ENCODE assay signal across 26 cellular contexts in genomic region chr20:64138276-64138815, GRCh38. TPM values are rescaled to one million over a fixed set of nuclear protein-coding genes. Genes with fewer than 3 reads are reported as not detected.
A peak's percentile ranks its signal among the peaks of the same experiment; 100 is the strongest.
DNase-seq lines count a peak whose midpoint lies in the region; ATAC-seq and TF ChIP-seq lines count a peak whose summit lies in the region.
"Had no signal": no experiment of that assay in that cellular context is flagged by ENCODE, and none has a peak within 500 bp of the region (broad histone marks: within the 10 kb centered on the region; RNA-seq: fewer than 3 reads in every experiment).

No MANE protein-coding gene starts in this region.

- intact Hi-C loops in right cardiac atrium (cut with DNase I): no loop called here
- intact Hi-C loops in left cardiac atrium (cut with DNase I): no loop called here
- intact Hi-C loops in upper lobe of right lung (cut with DNase I): no loop called here

- H3K9me2 ChIP-seq in SK-N-SH: no peaks in the 10 kb centered on the region

- H3K27me3 ChIP-seq in SK-N-SH (ENCODE audit: insufficient read depth): no peaks in the 10 kb centered on the region
- H3K27me3 ChIP-seq in right cardiac atrium (ENCODE audit: control insufficient read depth, insufficient read depth): no peaks in the 10 kb centered on the region
- H3K27me3 ChIP-seq in upper lobe of right lung: peaks cover 21% of the 10 kb centered on the region
- H3K27me3 ChIP-seq: BLaER1 treated with 17β-estradiol and CSF1 and Interleukin-3, amounts not matched to agents 10 nM and 100 nM had no signal

- H3K4me2 ChIP-seq in SK-N-SH: no peak overlapping the region
- H3K4me2 ChIP-seq: BLaER1 treated with 17β-estradiol and CSF1 and Interleukin-3, amounts not matched to agents 10 nM and 100 nM; PC-9 had no signal

- 78% methylated on average over 18 of the region's 18 CpGs for WGBS in SK-N-SH (ENCODE audit: low lambda C conversion rate)
- WGBS in right cardiac atrium: 83% methylated on average over 18 of the region's 18 CpGs

- H4K20me1 ChIP-seq in SK-N-SH (ENCODE audit: insufficient read depth): no peaks in the 10 kb centered on the region

- no peak for TF ChIP-seq RAD21 in SK-N-SH (IDR thresholded peaks at IDR 0.05; ENCODE audit: low read length)

- H3K9ac ChIP-seq in SK-N-SH: no peak overlapping the region
- H3K9ac ChIP-seq: BLaER1 treated with 17β-estradiol and CSF1 and Interleukin-3, amounts not matched to agents 10 nM and 100 nM had no signal

- CTCF ChIA-PET in SK-N-SH (lab: Yijun Ruan, JAX): interaction anchor here (1.0 to 1.6 kb wide), 3 partner anchors 17 to 55 kb away, joined by 3 to 7 read pairs (median 3); partner anchors contain the start of gene LKAAEAR1

- POLR2A ChIA-PET in SK-N-SH (lab: Yijun Ruan, JAX): no interaction called here

- H3F3A ChIP-seq in SK-N-SH (replicated peaks; ENCODE audit: insufficient read depth): no peaks in the 10 kb centered on the region

- H3K9me3 ChIP-seq in SK-N-SH (no peaks in the 10 kb centered on the region), right cardiac atrium (ENCODE audit: control insufficient read depth, low read length) (no peaks in the 10 kb centered on the region), upper lobe of right lung (no peaks in the 10 kb centered on the region)
- H3K9me3 ChIP-seq: BLaER1 treated with 17β-estradiol and CSF1 and Interleukin-3, amounts not matched to agents 10 nM and 100 nM; Caco-2 had no signal

- DNase-seq in SK-N-SH (peak; percentile 6), right cardiac atrium (peak in 2 of 3 donors; percentile 2 to 4), left cardiac atrium (no peak), mesenteric fat pad (ENCODE audit: low spot score) (peak; percentile 86), upper lobe of right lung (peak; percentile 18), NCI-H2029 (lab: John Stamatoyannopoulos, UW) (no peak)
- no peak for DNase-seq in activated CD4-positive, alpha-beta T cell treated with anti-CD3 and anti-CD28 coated beads for 48 hours
- DNase-seq: CD4-positive, alpha-beta memory T cell; DND-41; HFFc6; KBM-7; NCI-H1092; NCI-H1436 treated with DMSO at 0.1 percent for 48 hours; NCI-H1930; NCI-H226; NCI-H510A treated with DMSO at 0.1 percent for 48 hours; NCI-H748 treated with DMSO at 0.1 percent for 48 hours; PC-9; RPMI8226 had no signal

- H3K27ac ChIP-seq in SK-N-SH (ENCODE audit: low read depth in 2 of 2, low read length in 1 of 2) (no peak overlapping the region), right cardiac atrium (ENCODE audit: low read length) (no peak overlapping the region), upper lobe of right lung (no peak overlapping the region)
- H3K27ac ChIP-seq: 22Rv1; BLaER1 treated with 17β-estradiol and CSF1 and Interleukin-3, amounts not matched to agents 10 nM and 100 nM; HL-60; PC-9 had no signal

- H3K4me3 ChIP-seq in SK-N-SH (ENCODE audit: low read depth in 2 of 2, low read length in 1 of 2): no peak overlapping the region
- H3K4me3 ChIP-seq in right cardiac atrium (ENCODE audit: low read length): no peak overlapping the region
- no peak overlapping the region for H3K4me3 ChIP-seq in upper lobe of right lung
- H3K4me3 ChIP-seq: BLaER1 treated with 17β-estradiol and CSF1 and Interleukin-3, amounts not matched to agents 10 nM and 100 nM; GM12878; PC-9 had no signal

- no peaks in the 10 kb centered on the region for H3K36me3 ChIP-seq in SK-N-SH (replicated peaks in 1 of 2; ENCODE audit: control insufficient read depth in 1 of 2, insufficient read depth in 2 of 2, low read length in 1 of 2)
- H3K36me3 ChIP-seq in upper lobe of right lung: no peaks in the 10 kb centered on the region
- H3K36me3 ChIP-seq: BLaER1 treated with 17β-estradiol and CSF1 and Interleukin-3, amounts not matched to agents 10 nM and 100 nM had no signal

- ATAC-seq in SK-N-SH treated with all-trans-retinoic acid at 6 μM for 48 hours (no peak), right cardiac atrium (no peak), left cardiac atrium (no peak), upper lobe of right lung (no peak)
- ATAC-seq: GM12878 had no signal

- H2AFZ ChIP-seq in SK-N-SH (ENCODE audit: low read depth): no peak overlapping the region
- H2AFZ ChIP-seq: PC-9 had no signal

- H3K79me2 ChIP-seq in SK-N-SH (ENCODE audit: insufficient read depth): no peaks in the 10 kb centered on the region

- TF ChIP-seq CTCF in SK-N-SH (IDR thresholded peaks at IDR 0.05) (no peak), upper lobe of right lung (IDR thresholded peaks at IDR 0.05) (no peak)

- H3K4me1 ChIP-seq in SK-N-SH (ENCODE audit: control insufficient read depth in 1 of 2, insufficient read depth in 2 of 2, low read depth in 1 of 2, low read length in 1 of 2) (no peaks in the 10 kb centered on the region; a peak in 1 of 4 replicates), right cardiac atrium (ENCODE audit: control insufficient read depth, insufficient read depth, low read length) (no peaks in the 10 kb centered on the region), upper lobe of right lung (no peaks in the 10 kb centered on the region)
- H3K4me1 ChIP-seq: Caco-2 had no signal

- TF ChIP-seq EP300 in SK-N-SH (IDR thresholded peaks at IDR 0.05; ENCODE audit: borderline replicate concordance in 1 of 2, low read depth in 1 of 2, low read length in 1 of 2): no peak

TF ChIP-seq in SK-N-SH, 30 proteins besides CTCF, POLR2A, EP300 and RAD21:
- TF ChIP-seq FOXM1 (IDR thresholded peaks at IDR 0.05; ENCODE audit: low read depth): no peak
- no peak for TF ChIP-seq RFX5 (IDR thresholded peaks at IDR 0.05; ENCODE audit: low read length)
- no peak for TF ChIP-seq MEF2A (IDR thresholded peaks at IDR 0.05; ENCODE audit: borderline replicate concordance, low read depth)
TF ChIP-seq in SK-N-SH: peak in this region for 0.

TF ChIP-seq in SK-N-SH treated with all-trans-retinoic acid at 6 μM for 48 hours, 23 proteins besides CTCF, POLR2A, EP300 and RAD21:
- TF ChIP-seq, protein P1, sequence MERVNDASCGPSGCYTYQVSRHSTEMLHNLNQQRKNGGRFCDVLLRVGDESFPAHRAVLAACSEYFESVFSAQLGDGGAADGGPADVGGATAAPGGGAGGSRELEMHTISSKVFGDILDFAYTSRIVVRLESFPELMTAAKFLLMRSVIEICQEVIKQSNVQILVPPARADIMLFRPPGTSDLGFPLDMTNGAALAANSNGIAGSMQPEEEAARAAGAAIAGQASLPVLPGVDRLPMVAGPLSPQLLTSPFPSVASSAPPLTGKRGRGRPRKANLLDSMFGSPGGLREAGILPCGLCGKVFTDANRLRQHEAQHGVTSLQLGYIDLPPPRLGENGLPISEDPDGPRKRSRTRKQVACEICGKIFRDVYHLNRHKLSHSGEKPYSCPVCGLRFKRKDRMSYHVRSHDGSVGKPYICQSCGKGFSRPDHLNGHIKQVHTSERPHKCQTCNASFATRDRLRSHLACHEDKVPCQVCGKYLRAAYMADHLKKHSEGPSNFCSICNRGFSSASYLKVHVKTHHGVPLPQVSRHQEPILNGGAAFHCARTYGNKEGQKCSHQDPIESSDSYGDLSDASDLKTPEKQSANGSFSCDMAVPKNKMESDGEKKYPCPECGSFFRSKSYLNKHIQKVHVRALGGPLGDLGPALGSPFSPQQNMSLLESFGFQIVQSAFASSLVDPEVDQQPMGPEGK (CRISPR knock-in tag; IDR thresholded peaks at IDR 0.05; ENCODE audit: borderline replicate concordance): no peak
- no peak for TF ChIP-seq ESRRG (CRISPR knock-in tag; IDR thresholded peaks at IDR 0.05)
- TF ChIP-seq TOX (CRISPR knock-in tag; IDR thresholded peaks at IDR 0.05; ENCODE audit: borderline replicate concordance): no peak
- no peak for TF ChIP-seq BACH2 (CRISPR knock-in tag; IDR thresholded peaks at IDR 0.05; ENCODE audit: borderline replicate concordance)
- TF ChIP-seq PPARA (CRISPR knock-in tag; IDR thresholded peaks at IDR 0.05; ENCODE audit: borderline replicate concordance): no peak

RNA-seq across cellular contexts. Expression of gene MYT1, which starts 25.9 kb away (rescaled TPM):
- polyA plus RNA-seq in SK-N-SH (2012; rRNA removed) (0.10 and 0.23 TPM in 2 replicates), right cardiac atrium (0.57 TPM)
- polyA plus RNA-seq in SK-N-SH (2012; cell fraction: cytosol; rRNA removed): 0.08 and 0.41 TPM in 2 replicates
- polyA plus RNA-seq in SK-N-SH (2012; cell fraction: nucleus; rRNA removed): 0.31 and 0.52 TPM in 2 replicates
- total RNA-seq in right cardiac atrium (1 to 10 TPM in 3 of 4 donors, under 1 TPM in 1; 0.31 to 1.5 (median 1.3) TPM), left cardiac atrium (under 1 TPM; 0.21 to 0.34 TPM), mesenteric fat pad (not detected), upper lobe of right lung (0.12 TPM)
- total RNA-seq: CD4-positive, alpha-beta memory T cell; GM12878; HFFc6; PC-9 had no signal
- polyA plus RNA-seq: CD4-positive, alpha-beta memory T cell had no signal

RNA-seq across cellular contexts. Expression of gene NPBWR2, which starts 31.0 kb away (rescaled TPM):
- not detected in 2 replicates for polyA plus RNA-seq in SK-N-SH (2012; rRNA removed)
- polyA plus RNA-seq in SK-N-SH (2012; cell fraction: cytosol; rRNA removed): not detected in 2 replicates
- polyA plus RNA-seq in SK-N-SH (2012; cell fraction: nucleus; rRNA removed): not detected in 2 replicates
- total RNA-seq in right cardiac atrium: not detected
- polyA plus RNA-seq in right cardiac atrium: not detected
- not detected for total RNA-seq in left cardiac atrium
- not detected for total RNA-seq in mesenteric fat pad
- not detected for total RNA-seq in upper lobe of right lung
- total RNA-seq: Caco-2; CD4-positive, alpha-beta memory T cell; GM12878; HFFc6; HT-29; PC-9 had no signal
- polyA plus RNA-seq: CD4-positive, alpha-beta memory T cell; GM12878 had no signal

RNA-seq across cellular contexts. Expression of gene LKAAEAR1, which starts 54.1 kb away (rescaled TPM):
- polyA plus RNA-seq in SK-N-SH (2012; rRNA removed): 0.37 and 0.71 TPM in 2 replicates
- 0.33 and 0.55 TPM in 2 replicates for polyA plus RNA-seq in SK-N-SH (2012; cell fraction: cytosol; rRNA removed)
- polyA plus RNA-seq in SK-N-SH (2012; cell fraction: nucleus; rRNA removed): 0.37 and 1.2 TPM in 2 replicates
- total RNA-seq in right cardiac atrium: under 1 TPM in 3 of 4 donors, not detected in 1; 0.29 to 0.65 (median 0.50) TPM
- polyA plus RNA-seq in right cardiac atrium: 0.41 TPM
- total RNA-seq in left cardiac atrium: under 1 TPM in 1 of 2 donors, not detected in 1; 0.41 TPM
- total RNA-seq in mesenteric fat pad: not detected
- total RNA-seq in upper lobe of right lung: not detected
- total RNA-seq: Caco-2, GM12878, HFFc6, HT-29, PC-9 had no signal
- polyA plus RNA-seq: GM12878 had no signal

RNA-seq across cellular contexts. Expression of gene OPRL1, which starts 58.5 kb away (rescaled TPM):
- polyA plus RNA-seq in SK-N-SH (2012; rRNA removed) (1.7 and 1.8 TPM in 2 replicates), right cardiac atrium (0.81 TPM)
- polyA plus RNA-seq in SK-N-SH (2012; cell fraction: cytosol; rRNA removed): 0.77 and 1.3 TPM in 2 replicates
- polyA plus RNA-seq in SK-N-SH (2012; cell fraction: nucleus; rRNA removed): 3.2 and 3.8 TPM in 2 replicates
- total RNA-seq in right cardiac atrium (1 to 10 TPM in 2 of 4 donors, under 1 TPM in 2; 0.50 to 1.3 (median 1.1) TPM), left cardiac atrium (under 1 TPM; 0.71 to 0.97 TPM), mesenteric fat pad (1.3 TPM), upper lobe of right lung (1.9 TPM)

RNA-seq across cellular contexts. Expression of gene RGS19, which starts 59.0 kb away (rescaled TPM):
- 18.7 and 20.5 TPM in 2 replicates for polyA plus RNA-seq in SK-N-SH (2012; rRNA removed)
- 10.0 and 16.3 TPM in 2 replicates for polyA plus RNA-seq in SK-N-SH (2012; cell fraction: cytosol; rRNA removed)
- 15.3 and 16.4 TPM in 2 replicates for polyA plus RNA-seq in SK-N-SH (2012; cell fraction: nucleus; rRNA removed)
- 1 to 10 TPM; 6.3 to 9.1 (median 8.3) TPM for total RNA-seq in right cardiac atrium
- polyA plus RNA-seq in right cardiac atrium: 5.8 TPM
- 1 to 10 TPM; 9.7 to 10.0 TPM for total RNA-seq in left cardiac atrium
- total RNA-seq in mesenteric fat pad: 29.0 TPM
- 40.8 TPM for total RNA-seq in upper lobe of right lung

Comparison
In these comparisons a context has a peak if more than half of its experiments do, and no peak if none do; other contexts are left out.
1. DNase-seq: peak in SK-N-SH (single experiment), right cardiac atrium (2 of 3), mesenteric fat pad (single experiment) and upper lobe of right lung (single experiment); none in left cardiac atrium (single experiment), activated CD4-positive, alpha-beta T cell treated with anti-CD3 and anti-CD28 coated beads for 48 hours (single experiment) and NCI-H2029 (single experiment).